In the genomic region with DNA sequence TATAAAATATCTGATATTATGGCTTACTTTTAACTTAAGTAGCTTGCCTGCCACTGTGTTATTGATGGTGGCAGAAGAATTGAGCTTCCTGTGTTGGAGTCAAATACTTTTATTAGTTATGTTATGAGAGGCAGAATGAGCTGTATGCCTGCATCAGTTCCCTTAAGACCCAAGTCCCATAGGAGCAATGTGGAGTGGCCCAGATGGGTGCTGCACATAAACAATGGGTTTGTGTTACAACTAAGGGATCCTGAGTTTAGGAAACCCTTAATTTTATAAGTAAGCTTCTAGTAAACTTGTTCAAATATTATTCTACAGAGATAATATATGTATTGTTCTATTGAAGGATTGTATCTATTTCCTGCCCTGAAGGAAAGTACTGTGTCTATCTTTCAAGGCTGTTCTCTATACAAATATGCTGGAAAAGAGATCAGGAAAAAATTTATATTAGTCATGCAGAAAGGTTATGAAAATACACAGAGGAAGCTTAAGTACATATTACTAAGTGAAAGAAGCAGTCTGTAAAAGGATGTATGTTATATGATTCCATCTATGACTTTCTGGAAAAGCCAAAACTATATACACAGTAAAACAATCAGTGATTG, we compare ENCODE assay signal across 20 cellular contexts.
DNase-seq lines count a peak whose midpoint lies in the region; ATAC-seq and TF ChIP-seq lines count a peak whose summit lies in the region.
"Had no signal": no experiment of that assay in that cellular context is flagged by ENCODE, and none has a peak within 500 bp of the region (broad histone marks: within the 10 kb centered on the region; RNA-seq: fewer than 3 reads in every experiment).

No MANE protein-coding gene starts in this region.

- no peak overlapping the region for H3K4me3 Mint-ChIP-seq in endodermal cell
- H3K4me3 Mint-ChIP-seq in activated CD4-positive, alpha-beta T cell treated with anti-CD3 and anti-CD28 coated beads for 36 hours = no peak overlapping the region
- H3K4me3 Mint-ChIP-seq: natural killer cell treated with Interleukin-12 subunit alpha and Interleukin-12 subunit beta and Interleukin-15 and Interleukin-18, amount 100 ng/mL, for 72 hours; type B pancreatic cell had no signal

- no peak overlapping the region for H3K27ac Mint-ChIP-seq in endodermal cell
- H3K27ac Mint-ChIP-seq in activated CD4-positive, alpha-beta T cell treated with anti-CD3 and anti-CD28 coated beads for 36 hours = no peak overlapping the region
- H3K27ac Mint-ChIP-seq: natural killer cell treated with Interleukin-12 subunit alpha and Interleukin-12 subunit beta and Interleukin-15 and Interleukin-18, amount 100 ng/mL, for 72 hours; type B pancreatic cell had no signal

- H3K36me3 ChIP-seq in endodermal cell (ENCODE audit: control insufficient read depth, insufficient read depth, low read length) = no peaks in the 10 kb centered on the region
- H3K36me3 ChIP-seq: BE2C, WERI-Rb-1 had no signal

- no peaks in the 10 kb centered on the region for H3K27me3 Mint-ChIP-seq in endodermal cell (ENCODE audit: insufficient read depth)
- H3K27me3 Mint-ChIP-seq in activated CD4-positive, alpha-beta T cell treated with anti-CD3 and anti-CD28 coated beads for 36 hours = no peaks in the 10 kb centered on the region
- H3K27me3 Mint-ChIP-seq: natural killer cell treated with Interleukin-12 subunit alpha and Interleukin-12 subunit beta and Interleukin-15 and Interleukin-18, amount 100 ng/mL, for 72 hours; type B pancreatic cell had no signal

- in situ Hi-C loops in SK-MEL-5 (cut with HindIII; ENCODE audit: low pct_unique_long_range_greater_than_20kb, low sequenced_read_pairs) = no loop called here

- no peak overlapping the region for H3K4me3 ChIP-seq in skeletal muscle cell (ENCODE audit: low read depth, low read length)
- no peak overlapping the region for H3K4me3 ChIP-seq in endodermal cell (ENCODE audit: low read length)

- H3K36me3 Mint-ChIP-seq in endodermal cell (ENCODE audit: low read depth) = peaks cover 9% of the 10 kb centered on the region
- no peaks in the 10 kb centered on the region for H3K36me3 Mint-ChIP-seq in activated CD4-positive, alpha-beta T cell treated with anti-CD3 and anti-CD28 coated beads for 36 hours (ENCODE audit: low read depth)
- H3K36me3 Mint-ChIP-seq: natural killer cell treated with Interleukin-12 subunit alpha and Interleukin-12 subunit beta and Interleukin-15 and Interleukin-18, amount 100 ng/mL, for 72 hours; type B pancreatic cell had no signal

- H3K27ac ChIP-seq in epithelial cell of prostate (peak overlapping the region; percentile 47), endodermal cell (ENCODE audit: low read depth, low read length) (no peak overlapping the region)
- H3K27ac ChIP-seq: HL-60, WERI-Rb-1 had no signal

- H3K4me1 Mint-ChIP-seq in endodermal cell = peaks cover 7% of the 10 kb centered on the region
- no peaks in the 10 kb centered on the region for H3K4me1 Mint-ChIP-seq in activated CD4-positive, alpha-beta T cell treated with anti-CD3 and anti-CD28 coated beads for 36 hours

- POLR2A ChIA-PET in activated CD4-positive, alpha-beta T cell treated with anti-CD3 and anti-CD28 coated beads for 36 hours (lab: Charles Lee) = no interaction called here

- ATAC-seq in activated CD4-positive, alpha-beta T cell treated with anti-CD3 and anti-CD28 coated beads for 36 hours = no peak
- ATAC-seq: natural killer cell treated with Interleukin-12 subunit alpha and Interleukin-12 subunit beta and Interleukin-15 and Interleukin-18, amount 100 ng/mL, for 72 hours; stimulated activated naive CD8-positive, alpha-beta T cell treated with anti-CD3 and anti-CD28 coated beads, Interleukin-15, Interleukin-2, amounts not matched to agents 100 U/mL and 50 U/mL, for 24 hours had no signal

- peaks cover 5% of the 10 kb centered on the region for H3K9me3 Mint-ChIP-seq in endodermal cell
- H3K9me3 Mint-ChIP-seq in activated CD4-positive, alpha-beta T cell treated with anti-CD3 and anti-CD28 coated beads for 36 hours (ENCODE audit: low read depth) = no peaks in the 10 kb centered on the region

- TF ChIP-seq CTCF in endodermal cell (conservative IDR thresholded peaks at IDR 0.05) = no peak

- DNase-seq in HT-29 (ENCODE audit: low spot score) (peak; percentile 16), SK-MEL-5 (ENCODE audit: low read depth, low spot score) (peak; percentile 58), epithelial cell of prostate (ENCODE audit: low read depth, low spot score) (no peak), skeletal muscle cell (ENCODE audit: low read depth) (peak; percentile 46), endodermal cell (no peak), glomerular visceral epithelial cell (ENCODE audit: extremely low spot score) (no peak)
- no peak for DNase-seq in activated CD4-positive, alpha-beta T cell treated with anti-CD3 and anti-CD28 coated beads for 36 hours
- DNase-seq: activated CD4-positive, alpha-beta T cell treated with anti-CD3 and anti-CD28 coated beads, Interleukin-2, amount 50 U/mL, for 4 hours; activated gamma-delta T cell; amniotic stem cell; BE2C; Caco-2; H7; kidney glomerular epithelial cell; posterior cingulate gyrus; stimulated activated naive CD8-positive, alpha-beta T cell treated with anti-CD3 and anti-CD28 coated beads, Interleukin-15, Interleukin-2, amounts not matched to agents 100 U/mL and 50 U/mL, for 24 hours; WERI-Rb-1 had no signal

- H3K4me1 ChIP-seq in endodermal cell (ENCODE audit: control insufficient read depth, insufficient read depth, low read length) = peaks cover 7% of the 10 kb centered on the region
- H3K4me1 ChIP-seq: BE2C had no signal

- intact Hi-C loops in activated CD4-positive, alpha-beta T cell treated with anti-CD3 and anti-CD28 coated beads for 36 hours (cut with DNase I, micrococcal nuclease) = no loop called here

- H3K9ac ChIP-seq in endodermal cell (ENCODE audit: extremely low read depth, low read length, poor library complexity, severe bottlenecking) = no peak overlapping the region

- peaks cover 20% of the 10 kb centered on the region for H3K9me3 ChIP-seq in endodermal cell (ENCODE audit: control insufficient read depth, low read length)
- H3K9me3 ChIP-seq: BE2C, Caco-2 had no signal

- CTCF ChIA-PET in activated CD4-positive, alpha-beta T cell treated with anti-CD3 and anti-CD28 coated beads for 36 hours (lab: Charles Lee) = interaction anchor here (1.0 kb wide), 1 partner anchor 16 kb away, joined by 3 read pairs; no protein-coding TSS in a partner anchor

- no peaks in the 10 kb centered on the region for H3K27me3 ChIP-seq in endodermal cell (ENCODE audit: control insufficient read depth, insufficient read depth, low read length, poor library complexity, severe bottlenecking)
- H3K27me3 ChIP-seq: BE2C had no signal

Comparison
In these comparisons a context has a peak if more than half of its experiments do, and no peak if none do; other contexts are left out.
1. DNase-seq: peak in HT-29 (single experiment), SK-MEL-5 (single experiment) and skeletal muscle cell (single experiment); none in epithelial cell of prostate (single experiment), endodermal cell (single experiment), activated CD4-positive, alpha-beta T cell treated with anti-CD3 and anti-CD28 coated beads for 36 hours (single experiment) and glomerular visceral epithelial cell (single experiment).